In genomic region chr19:18423258-18424020, GRCh38 we compare ENCODE assay signal across 10 cellular contexts. TPM values are rescaled to one million over a fixed set of nuclear protein-coding genes. Genes with fewer than 3 reads are reported as not detected.
A peak's percentile ranks its signal among the peaks of the same experiment; 100 is the strongest.
DNase-seq lines count a peak whose midpoint lies in the region; ATAC-seq and TF ChIP-seq lines count a peak whose summit lies in the region.
"Had no signal": no experiment of that assay in that cellular context is flagged by ENCODE, and none has a peak within 500 bp of the region (broad histone marks: within the 10 kb centered on the region; RNA-seq: fewer than 3 reads in every experiment).

No MANE protein-coding gene starts in this region.

- DNase-seq in right cardiac atrium: peak in 2 of 3 donors; percentile 58 to 60
- DNase-seq in cardiac septum (ENCODE audit: low spot score): no peak
- no peak for DNase-seq in activated naive CD8-positive, alpha-beta T cell treated with anti-CD3 and anti-CD28 coated beads, Interleukin-2, amount 50 U/mL, for 24 hours
- peak; percentile 41 for DNase-seq in lower lobe of right lung
- no peak for DNase-seq in activated effector memory CD4-positive, alpha-beta T cell treated with Interleukin-2 at 50 U/mL for 16 hours
- DNase-seq in NCI-H2107 treated with DMSO at 0.1 percent for 48 hours (lab: John Stamatoyannopoulos, UW; ENCODE audit: unreplicated experiment): no peak
- no peak for DNase-seq in glomerular visceral epithelial cell (ENCODE audit: extremely low spot score)
- DNase-seq in left ventricle myocardium inferior: no peak
- DNase-seq: GDM1, NCI-H446 treated with DMSO at 0.1 percent for 48 hours had no signal

- peak overlapping the region; percentile 92 for H3K4me3 Mint-ChIP-seq in activated naive CD8-positive, alpha-beta T cell treated with anti-CD3 and anti-CD28 coated beads, Interleukin-2, amount 50 U/mL, for 24 hours

- no peak for TF ChIP-seq CTCF in lower lobe of right lung (IDR thresholded peaks at IDR 0.05)
- TF ChIP-seq CTCF in left ventricle myocardium inferior (IDR thresholded peaks at IDR 0.05; ENCODE audit: borderline replicate concordance): no peak

- H3K9me3 Mint-ChIP-seq in activated naive CD8-positive, alpha-beta T cell treated with anti-CD3 and anti-CD28 coated beads, Interleukin-2, amount 50 U/mL, for 24 hours: no peaks in the 10 kb centered on the region

- H3K27me3 Mint-ChIP-seq in activated naive CD8-positive, alpha-beta T cell treated with anti-CD3 and anti-CD28 coated beads, Interleukin-2, amount 50 U/mL, for 24 hours: peaks cover 2% of the 10 kb centered on the region

- H3K9me3 ChIP-seq in right cardiac atrium (ENCODE audit: control insufficient read depth, low read length): no peaks in the 10 kb centered on the region
- H3K9me3 ChIP-seq in lower lobe of right lung: no peaks in the 10 kb centered on the region
- H3K9me3 ChIP-seq in left ventricle myocardium inferior (replicated peaks): no peaks in the 10 kb centered on the region

- ATAC-seq in right cardiac atrium (no peak), lower lobe of right lung (no peak)
- ATAC-seq in activated naive CD8-positive, alpha-beta T cell treated with anti-CD3 and anti-CD28 coated beads, Interleukin-2, amount 50 U/mL, for 24 hours: no peak

- H3K4me1 ChIP-seq in right cardiac atrium (ENCODE audit: control insufficient read depth, insufficient read depth, low read length) (peaks cover 18% of the 10 kb centered on the region), lower lobe of right lung (peaks cover 58% of the 10 kb centered on the region), left ventricle myocardium inferior (peaks cover 83% of the 10 kb centered on the region)

- intact Hi-C loops in right cardiac atrium (cut with DNase I): no loop called here
- intact Hi-C loops in cardiac septum (cut with DNase I): no loop called here
- intact Hi-C loops in lower lobe of right lung (cut with DNase I): no loop called here
- intact Hi-C loops in left ventricle myocardium inferior (cut with micrococcal nuclease): no loop called here

- no peaks in the 10 kb centered on the region for H3K36me3 ChIP-seq in lower lobe of right lung
- no peaks in the 10 kb centered on the region for H3K36me3 ChIP-seq in left ventricle myocardium inferior

- no peak overlapping the region for H3K27ac Mint-ChIP-seq in activated naive CD8-positive, alpha-beta T cell treated with anti-CD3 and anti-CD28 coated beads, Interleukin-2, amount 50 U/mL, for 24 hours

- 76% methylated on average over 21 of the region's 21 CpGs for WGBS in right cardiac atrium

- H3K27ac ChIP-seq in right cardiac atrium (ENCODE audit: low read length): no peak overlapping the region
- no peak overlapping the region for H3K27ac ChIP-seq in lower lobe of right lung
- no peak overlapping the region for H3K27ac ChIP-seq in left ventricle myocardium inferior (replicated peaks)

- H3K27me3 ChIP-seq in right cardiac atrium (ENCODE audit: control insufficient read depth, insufficient read depth) (no peaks in the 10 kb centered on the region), lower lobe of right lung (ENCODE audit: low read depth) (no peaks in the 10 kb centered on the region), left ventricle myocardium inferior (ENCODE audit: low read depth) (peaks cover 1% of the 10 kb centered on the region)

- H3K36me3 Mint-ChIP-seq in activated naive CD8-positive, alpha-beta T cell treated with anti-CD3 and anti-CD28 coated beads, Interleukin-2, amount 50 U/mL, for 24 hours (ENCODE audit: low read depth): peaks cover 6% of the 10 kb centered on the region

- no peak overlapping the region for H3K4me3 ChIP-seq in right cardiac atrium (ENCODE audit: low read length)
- H3K4me3 ChIP-seq in lower lobe of right lung: no peak overlapping the region
- H3K4me3 ChIP-seq in left ventricle myocardium inferior: no peak overlapping the region

- peaks cover 49% of the 10 kb centered on the region for H3K4me1 Mint-ChIP-seq in activated naive CD8-positive, alpha-beta T cell treated with anti-CD3 and anti-CD28 coated beads, Interleukin-2, amount 50 U/mL, for 24 hours

RNA-seq across cellular contexts. Expression of gene SSBP4, which starts 4.2 kb away (rescaled TPM):
- total RNA-seq in right cardiac atrium: 10 to 100 TPM; 32.7 to 40.0 (median 37.8) TPM
- polyA plus RNA-seq in right cardiac atrium: 36.2 TPM
- total RNA-seq in cardiac septum: 47.4 TPM
- total RNA-seq in lower lobe of right lung: 65.6 TPM
- total RNA-seq in left ventricle myocardium inferior: 30.8 TPM

RNA-seq across cellular contexts. Expression of gene ISYNA1, which starts 14.5 kb away (rescaled TPM):
- 10 to 100 TPM; 36.9 to 55.4 (median 45.3) TPM for total RNA-seq in right cardiac atrium
- polyA plus RNA-seq in right cardiac atrium: 50.7 TPM
- 32.9 TPM for total RNA-seq in cardiac septum
- 30.6 TPM for total RNA-seq in lower lobe of right lung
- total RNA-seq in left ventricle myocardium inferior: 24.1 TPM

RNA-seq across cellular contexts. Expression of gene LRRC25, which starts 26.0 kb away (rescaled TPM):
- total RNA-seq in right cardiac atrium: 1 to 10 TPM; 3.1 to 4.3 (median 3.7) TPM
- 1.5 TPM for polyA plus RNA-seq in right cardiac atrium
- total RNA-seq in cardiac septum: 2.5 TPM
- 35.4 TPM for total RNA-seq in lower lobe of right lung
- 2.4 TPM for total RNA-seq in left ventricle myocardium inferior

RNA-seq across cellular contexts. Expression of gene GDF15, which starts 37.5 kb away (rescaled TPM):
- under 1 TPM in 3 of 4 donors, not detected in 1; 0.50 to 0.60 (median 0.53) TPM for total RNA-seq in right cardiac atrium
- 0.25 TPM for polyA plus RNA-seq in right cardiac atrium
- 4.3 TPM for total RNA-seq in cardiac septum
- total RNA-seq in lower lobe of right lung: 21.2 TPM
- 0.33 TPM for total RNA-seq in left ventricle myocardium inferior

Comparison
In these comparisons a context has a peak if more than half of its experiments do, and no peak if none do; other contexts are left out.
1. DNase-seq: peak in right cardiac atrium (2 of 3) and lower lobe of right lung (single experiment); none in cardiac septum (single experiment), activated naive CD8-positive, alpha-beta T cell treated with anti-CD3 and anti-CD28 coated beads, Interleukin-2, amount 50 U/mL, for 24 hours (single experiment), activated effector memory CD4-positive, alpha-beta T cell treated with Interleukin-2 at 50 U/mL for 16 hours (single experiment), NCI-H2107 treated with DMSO at 0.1 percent for 48 hours (single experiment), glomerular visceral epithelial cell (single experiment) and left ventricle myocardium inferior (single experiment).